In genomic region chr4:170230242-170230641, GRCh38 we compare ENCODE assay signal across 36 cellular contexts.
"Had no signal": no experiment of that assay in that cellular context is flagged by ENCODE, and none has a peak within 500 bp of the region (broad histone marks: within the 10 kb centered on the region; RNA-seq: fewer than 3 reads in every experiment).

No MANE protein-coding gene starts in this region.

- H3K9me3 ChIP-seq: ascending aorta had no signal

- H3K4me3 ChIP-seq: ascending aorta, cardiac muscle cell had no signal

- H3K4me1 ChIP-seq: ascending aorta had no signal

- H3K36me3 Mint-ChIP-seq: activated CD4-positive, alpha-beta memory T cell treated with anti-CD3 and anti-CD28 coated beads for 36 hours; activated CD8-positive, alpha-beta memory T cell treated with anti-CD3 and anti-CD28 coated beads, Interleukin-2, amount 10 ng/mL, durations not matched to agents 7 days and 5 days; activated naive CD4-positive, alpha-beta T cell treated with anti-CD3 and anti-CD28 coated beads, Interleukin-2, amount 10 ng/mL, durations not matched to agents 7 days and 5 days; activated naive CD4-positive, alpha-beta T cell treated with anti-CD3 and anti-CD28 coated beads, Interleukin-2, amount 50 U/mL, for 24 hours; activated naive CD8-positive, alpha-beta T cell; activated naive CD8-positive, alpha-beta T cell treated with anti-CD3 and anti-CD28 coated beads, Interleukin-2, amount 10 ng/mL, durations not matched to agents 7 days and 5 days; brain had no signal

- H3K27ac ChIP-seq: ascending aorta, cardiac muscle cell, VCaP had no signal

- H3K27me3 Mint-ChIP-seq: activated B cell treated with CpG ODN at 0.5 μM for 24 hours; activated CD4-positive, alpha-beta memory T cell treated with anti-CD3 and anti-CD28 coated beads for 36 hours; activated CD4-positive, alpha-beta T cell treated with anti-CD3 and anti-CD28 coated beads, Interleukin-2, amount 10 ng/mL, durations not matched to agents 24 days and 14 days; activated CD8-positive, alpha-beta memory T cell treated with anti-CD3 and anti-CD28 coated beads, Interleukin-2, amount 10 ng/mL, durations not matched to agents 7 days and 5 days; activated naive CD4-positive, alpha-beta T cell treated with anti-CD3 and anti-CD28 coated beads, Interleukin-2, amount 10 ng/mL, durations not matched to agents 7 days and 5 days; activated naive CD8-positive, alpha-beta T cell; activated T-cell treated with anti-CD3 and anti-CD28 coated beads, Interleukin-2, amount 50 U/mL, for 24 hours; brain; central memory CD8-positive, alpha-beta T cell had no signal

- ATAC-seq: activated CD8-positive, alpha-beta memory T cell treated with anti-CD3 and anti-CD28 coated beads, Interleukin-2, amount 10 ng/mL, durations not matched to agents 7 days and 5 days; activated CD8-positive, alpha-beta T cell treated with anti-CD3 and anti-CD28 coated beads, Interleukin-2, amount 10 ng/mL, durations not matched to agents 7 days and 5 days; activated naive CD8-positive, alpha-beta T cell treated with anti-CD3 and anti-CD28 coated beads, Interleukin-2, amount 50 U/mL, for 24 hours had no signal

- DNase-seq: activated B cell treated with CpG ODN at 0.5 μM for 24 hours; activated CD4-positive, alpha-beta memory T cell treated with anti-CD3 and anti-CD28 coated beads for 36 hours; activated CD4-positive, alpha-beta T cell treated with anti-CD3 and anti-CD28 coated beads for 4 hours; activated CD4-positive, alpha-beta T cell treated with anti-CD3 and anti-CD28 coated beads, Interleukin-2, amount 10 ng/mL, durations not matched to agents 24 days and 14 days; activated CD4-positive, alpha-beta T cell treated with anti-CD3 and anti-CD28 coated beads, Interleukin-2, amount 50 U/mL, for 1 hour; activated CD4-positive, alpha-beta T cell treated with anti-CD3 and anti-CD28 coated beads, Interleukin-2, amount 50 U/mL, for 4 hours; activated CD4-positive, CD25-positive, alpha-beta regulatory T cell treated with anti-CD3 and anti-CD28 coated beads, Interleukin-2, amount 50 U/mL, for 72 hours; activated CD8-positive, alpha-beta memory T cell treated with anti-CD3 and anti-CD28 coated beads for 24 hours; activated CD8-positive, alpha-beta memory T cell treated with anti-CD3 and anti-CD28 coated beads, Interleukin-2, amount 10 ng/mL, durations not matched to agents 7 days and 5 days; activated CD8-positive, alpha-beta memory T cell treated with anti-CD3 and anti-CD28 coated beads, Interleukin-2, amount 50 U/mL, for 48 hours; activated CD8-positive, alpha-beta T cell treated with anti-CD3 and anti-CD28 coated beads, Interleukin-2, amount 10 ng/mL, durations not matched to agents 7 days and 5 days; activated effector memory CD4-positive, alpha-beta T cell treated with Interleukin-2 at 50 U/mL for 16 hours; activated gamma-delta T cell; activated naive CD4-positive, alpha-beta T cell treated with anti-CD3 and anti-CD28 coated beads, Interleukin-2, amount 10 ng/mL, durations not matched to agents 7 days and 5 days; activated naive CD4-positive, alpha-beta T cell treated with Interleukin-2 at 50 U/mL for 16 hours; activated naive CD8-positive, alpha-beta T cell treated with anti-CD3 and anti-CD28 coated beads, Interleukin-2, amount 10 ng/mL, durations not matched to agents 7 days and 5 days; activated naive CD8-positive, alpha-beta T cell treated with anti-CD3 and anti-CD28 coated beads, Interleukin-2, amount 50 U/mL, for 24 hours; activated T-cell treated with anti-CD3 and anti-CD28 coated beads, Interleukin-2, amount 50 U/mL, for 24 hours; activated T-cell treated with anti-CD3 and anti-CD28 coated beads, Interleukin-2, amount 50 U/mL, for 48 hours; amygdala; anterior cingulate cortex; caudate nucleus; cerebellar nuclear complex; T-helper 1 cell; T-helper 2 cell; T-helper 9 cell had no signal

- H3K4me1 Mint-ChIP-seq: activated CD4-positive, alpha-beta T cell treated with anti-CD3 and anti-CD28 coated beads, Interleukin-2, amount 10 ng/mL, durations not matched to agents 24 days and 14 days; activated CD8-positive, alpha-beta memory T cell treated with anti-CD3 and anti-CD28 coated beads, Interleukin-2, amount 10 ng/mL, durations not matched to agents 7 days and 5 days; activated naive CD4-positive, alpha-beta T cell treated with anti-CD3 and anti-CD28 coated beads, Interleukin-2, amount 10 ng/mL, durations not matched to agents 7 days and 5 days; activated naive CD4-positive, alpha-beta T cell treated with anti-CD3 and anti-CD28 coated beads, Interleukin-2, amount 50 U/mL, for 24 hours; activated naive CD8-positive, alpha-beta T cell treated with anti-CD3 and anti-CD28 coated beads, Interleukin-2, amount 10 ng/mL, durations not matched to agents 7 days and 5 days; activated naive CD8-positive, alpha-beta T cell treated with anti-CD3 and anti-CD28 coated beads, Interleukin-2, amount 50 U/mL, for 24 hours; central memory CD8-positive, alpha-beta T cell had no signal

- H3K27me3 ChIP-seq: ascending aorta, cardiac muscle cell had no signal

- H3K27ac Mint-ChIP-seq: activated B cell treated with CpG ODN at 0.5 μM for 24 hours; activated CD4-positive, alpha-beta memory T cell treated with anti-CD3 and anti-CD28 coated beads for 36 hours; activated CD4-positive, alpha-beta T cell treated with anti-CD3 and anti-CD28 coated beads, Interleukin-2, amount 10 ng/mL, durations not matched to agents 24 days and 14 days; activated CD8-positive, alpha-beta memory T cell treated with anti-CD3 and anti-CD28 coated beads, Interleukin-2, amount 10 ng/mL, durations not matched to agents 7 days and 5 days; activated CD8-positive, alpha-beta T cell treated with anti-CD3 and anti-CD28 coated beads, Interleukin-2, amount 10 ng/mL, durations not matched to agents 7 days and 5 days; activated naive CD4-positive, alpha-beta T cell treated with anti-CD3 and anti-CD28 coated beads, Interleukin-2, amount 10 ng/mL, durations not matched to agents 7 days and 5 days; activated naive CD4-positive, alpha-beta T cell treated with anti-CD3 and anti-CD28 coated beads, Interleukin-2, amount 50 U/mL, for 24 hours; activated naive CD8-positive, alpha-beta T cell; activated naive CD8-positive, alpha-beta T cell treated with anti-CD3 and anti-CD28 coated beads, Interleukin-2, amount 10 ng/mL, durations not matched to agents 7 days and 5 days; activated naive CD8-positive, alpha-beta T cell treated with anti-CD3 and anti-CD28 coated beads, Interleukin-2, amount 50 U/mL, for 24 hours; activated T-cell treated with anti-CD3 and anti-CD28 coated beads, Interleukin-2, amount 50 U/mL, for 24 hours; activated T-helper 2 cell treated with anti-CD3 and anti-CD28 coated beads, Interferon-gamma antibody, Interleukin-2, Interleukin-4, amounts not matched to agents 10 μg/mL and 5 μg/mL and 100 μg/mL, durations not matched to agents 14 hours and 24 hours and 36 hours; brain; T-helper 1 cell treated with Interleukin-12 subunit alpha and Interleukin-12 subunit beta and Interleukin-4 antibody, amounts not matched to agents 30 μg/mL and 1 μg/mL, for 36 hours; T-helper 2 cell treated with Interferon-gamma antibody and Interleukin-4, amounts not matched to agents 5 μg/mL and 100 μg/mL, for 36 hours had no signal

- H3K9me3 Mint-ChIP-seq: activated B cell treated with CpG ODN at 0.5 μM for 24 hours; activated CD4-positive, alpha-beta memory T cell treated with anti-CD3 and anti-CD28 coated beads for 36 hours; activated CD4-positive, alpha-beta T cell treated with anti-CD3 and anti-CD28 coated beads, Interleukin-2, amount 10 ng/mL, durations not matched to agents 24 days and 14 days; activated naive CD4-positive, alpha-beta T cell treated with anti-CD3 and anti-CD28 coated beads, Interleukin-2, amount 10 ng/mL, durations not matched to agents 7 days and 5 days; activated naive CD4-positive, alpha-beta T cell treated with anti-CD3 and anti-CD28 coated beads, Interleukin-2, amount 50 U/mL, for 24 hours; activated naive CD8-positive, alpha-beta T cell treated with anti-CD3 and anti-CD28 coated beads, Interleukin-2, amount 10 ng/mL, durations not matched to agents 7 days and 5 days; activated naive CD8-positive, alpha-beta T cell treated with anti-CD3 and anti-CD28 coated beads, Interleukin-2, amount 50 U/mL, for 24 hours; activated T-cell treated with anti-CD3 and anti-CD28 coated beads, Interleukin-2, amount 50 U/mL, for 24 hours; activated T-helper 2 cell treated with anti-CD3 and anti-CD28 coated beads, Interferon-gamma antibody, Interleukin-2, Interleukin-4, amounts not matched to agents 10 μg/mL and 5 μg/mL and 100 μg/mL, durations not matched to agents 14 hours and 24 hours and 36 hours; brain; T-helper 1 cell treated with Interleukin-12 subunit alpha and Interleukin-12 subunit beta and Interleukin-4 antibody, amounts not matched to agents 30 μg/mL and 1 μg/mL, for 36 hours; T-helper 2 cell treated with Interferon-gamma antibody and Interleukin-4, amounts not matched to agents 5 μg/mL and 100 μg/mL, for 36 hours had no signal

- H3K4me3 Mint-ChIP-seq: activated B cell treated with CpG ODN at 0.5 μM for 24 hours; activated CD4-positive, alpha-beta memory T cell treated with anti-CD3 and anti-CD28 coated beads for 36 hours; activated CD4-positive, alpha-beta T cell treated with anti-CD3 and anti-CD28 coated beads, Interleukin-2, amount 10 ng/mL, durations not matched to agents 24 days and 14 days; activated CD8-positive, alpha-beta memory T cell treated with anti-CD3 and anti-CD28 coated beads, Interleukin-2, amount 10 ng/mL, durations not matched to agents 7 days and 5 days; activated CD8-positive, alpha-beta T cell treated with anti-CD3 and anti-CD28 coated beads, Interleukin-2, amount 10 ng/mL, durations not matched to agents 7 days and 5 days; activated naive CD4-positive, alpha-beta T cell treated with anti-CD3 and anti-CD28 coated beads, Interleukin-2, amount 10 ng/mL, durations not matched to agents 7 days and 5 days; activated naive CD4-positive, alpha-beta T cell treated with anti-CD3 and anti-CD28 coated beads, Interleukin-2, amount 50 U/mL, for 24 hours; activated naive CD8-positive, alpha-beta T cell; activated naive CD8-positive, alpha-beta T cell treated with anti-CD3 and anti-CD28 coated beads, Interleukin-2, amount 10 ng/mL, durations not matched to agents 7 days and 5 days; activated naive CD8-positive, alpha-beta T cell treated with anti-CD3 and anti-CD28 coated beads, Interleukin-2, amount 50 U/mL, for 24 hours; activated T-cell treated with anti-CD3 and anti-CD28 coated beads, Interleukin-2, amount 50 U/mL, for 24 hours; brain; central memory CD8-positive, alpha-beta T cell; T-helper 1 cell treated with Interleukin-12 subunit alpha and Interleukin-12 subunit beta and Interleukin-4 antibody, amounts not matched to agents 30 μg/mL and 1 μg/mL, for 36 hours; T-helper 2 cell treated with Interferon-gamma antibody and Interleukin-4, amounts not matched to agents 5 μg/mL and 100 μg/mL, for 36 hours had no signal

- H3K36me3 ChIP-seq: ascending aorta, cardiac muscle cell had no signal
